In genomic region chr17:82317394-82318168, GRCh38 we compare ENCODE assay signal across 12 cellular contexts. TPM values are rescaled to one million over a fixed set of nuclear protein-coding genes. Genes with fewer than 3 reads are reported as not detected.
DNase-seq lines count a peak whose midpoint lies in the region; FAIRE-seq lines count a peak whose summit lies in the region.
"Had no signal": no experiment of that assay in that cellular context is flagged by ENCODE, and none has a peak within 500 bp of the region (broad histone marks: within the 10 kb centered on the region; RNA-seq: fewer than 3 reads in every experiment).

Gene CD7, minus strand, starts transcription at chr17:82317608. Its CDS starts 113 bp downstream, at chr17:82317495.

- H3K9me3 ChIP-seq in CD4-positive, alpha-beta memory T cell (ENCODE audit: control insufficient read depth in 1 of 2, low read length in 2 of 2) = no peaks in the 10 kb centered on the region
- peaks cover 16% of the 10 kb centered on the region for H3K9me3 ChIP-seq in trophoblast cell (ENCODE audit: insufficient read depth, low read depth, low read length)

- H3K14ac ChIP-seq in trophoblast cell (ENCODE audit: low read length) = no peak within 1 kb of the TSS

- no CpG with 5 or more reads among the region's 26 CpGs for WGBS in trophoblast cell (ENCODE audit: extremely low coverage, insufficient coverage, insufficient read length)

- peaks cover 0 to 2% of the 10 kb centered on the region in 2 donors for H3K27me3 Mint-ChIP-seq in CD4-positive, alpha-beta memory T cell
- no peaks in the 10 kb centered on the region for H3K27me3 Mint-ChIP-seq in activated naive CD4-positive, alpha-beta T cell treated with anti-CD3 and anti-CD28 coated beads for 36 hours (ENCODE audit: low read depth)

- no peak for FAIRE-seq in GM19239 (lab: Jason Lieb, UNC)

- H3K9me3 Mint-ChIP-seq in CD4-positive, alpha-beta memory T cell = peaks cover 0 to 2% (median 0%) of the 10 kb centered on the region in 8 donors
- peaks cover 2% of the 10 kb centered on the region for H3K9me3 Mint-ChIP-seq in activated naive CD4-positive, alpha-beta T cell treated with anti-CD3 and anti-CD28 coated beads for 36 hours
- H3K9me3 Mint-ChIP-seq: nephron progenitor cell had no signal

- H3K4me3 Mint-ChIP-seq in CD4-positive, alpha-beta memory T cell = peak within 1 kb of the TSS in 7 of 8 donors; percentile 89 to 94 (median 93)
- no peak within 1 kb of the TSS for H3K4me3 Mint-ChIP-seq in activated naive CD4-positive, alpha-beta T cell treated with anti-CD3 and anti-CD28 coated beads for 36 hours

- POLR2A ChIA-PET in CD4-positive, alpha-beta memory T cell (lab: Charles Lee; ENCODE audit: partially characterized antibody) = interaction anchor here (0.7 to 7.0 kb wide), 14 partner anchors 11 to 295 kb away, joined by 3 to 172 read pairs (median 5); partner anchors contain the start of genes CCDC57, CENPX, CSNK1D and LRRC45

- H2BK120ac ChIP-seq in trophoblast cell (ENCODE audit: insufficient read depth, low read length, poor library complexity) = no peak within 1 kb of the TSS

- no peak within 1 kb of the TSS for H3K18ac ChIP-seq in trophoblast cell (ENCODE audit: low read length)

- intact Hi-C loops in CD4-positive, alpha-beta memory T cell (cut with micrococcal nuclease) = no loop called here
- intact Hi-C loops in activated naive CD4-positive, alpha-beta T cell treated with anti-CD3 and anti-CD28 coated beads for 36 hours (cut with micrococcal nuclease) = loop anchor here (1.0 to 10.0 kb wide), 3 partner anchors 11 to 737 kb away; partner anchors contain the start of gene CSNK1D

- H3K4me1 ChIP-seq in CD4-positive, alpha-beta memory T cell (ENCODE audit: insufficient read depth, low read length) = peaks cover 42% of the 10 kb centered on the region
- H3K4me1 ChIP-seq in trophoblast cell (ENCODE audit: control insufficient read depth in 1 of 2, insufficient read depth in 2 of 2, low read length in 2 of 2) = no peaks in the 10 kb centered on the region

- H3K27me3 ChIP-seq in CD4-positive, alpha-beta memory T cell (ENCODE audit: insufficient read depth, low read length) = no peaks in the 10 kb centered on the region
- H3K27me3 ChIP-seq in trophoblast cell (ENCODE audit: insufficient read depth, low read length) = no peaks in the 10 kb centered on the region

- peak within 1 kb of the TSS; percentile 65 for H3K27ac ChIP-seq in CD4-positive, alpha-beta memory T cell (ENCODE audit: low read depth, low read length)
- no peak within 1 kb of the TSS for H3K27ac ChIP-seq in trophoblast cell (ENCODE audit: low read depth, low read length)

- no peaks in the 10 kb centered on the region for H3K79me2 ChIP-seq in trophoblast cell (ENCODE audit: control insufficient read depth, insufficient read depth, low read length, poor library complexity)

- H3K23ac ChIP-seq in trophoblast cell (ENCODE audit: low read length) = no peak within 1 kb of the TSS

- H4K91ac ChIP-seq in trophoblast cell (ENCODE audit: low read depth, low read length) = no peak within 1 kb of the TSS

- peak within 1 kb of the TSS; percentile 51 to 88 for H3K4me3 ChIP-seq in CD4-positive, alpha-beta memory T cell (ENCODE audit: low read length in 2 of 2)
- H3K4me3 ChIP-seq in trophoblast cell (ENCODE audit: low read depth, low read length) = peak within 1 kb of the TSS; percentile 40

- H3K4me1 Mint-ChIP-seq in CD4-positive, alpha-beta memory T cell = peaks cover 10 to 37% (median 20%) of the 10 kb centered on the region in 4 donors
- H3K4me1 Mint-ChIP-seq in activated naive CD4-positive, alpha-beta T cell treated with anti-CD3 and anti-CD28 coated beads for 36 hours (ENCODE audit: low read depth) = peaks cover 27% of the 10 kb centered on the region

- peak; percentile 63 to 78 (median 66) for DNase-seq in CD4-positive, alpha-beta memory T cell
- DNase-seq in activated CD4-positive, alpha-beta T cell treated with anti-CD3 and anti-CD28 coated beads for 4 hours = peak; percentile 72 to 74
- peak; percentile 79 for DNase-seq in activated naive CD4-positive, alpha-beta T cell treated with anti-CD3 and anti-CD28 coated beads for 36 hours
- DNase-seq in trophoblast cell (no peak), GM19239 (ENCODE audit: insufficient read length, low spot score) (no peak), NAMALWA (ENCODE audit: low spot score) (no peak), cerebellum (ENCODE audit: low spot score) (no peak), A172 (ENCODE audit: low spot score) (no peak)
- DNase-seq: NCI-H2171, nephron progenitor cell had no signal

- H3K36me3 Mint-ChIP-seq in CD4-positive, alpha-beta memory T cell = peaks cover 0 to 9% of the 10 kb centered on the region in 2 donors
- H3K36me3 Mint-ChIP-seq in activated naive CD4-positive, alpha-beta T cell treated with anti-CD3 and anti-CD28 coated beads for 36 hours (ENCODE audit: low read depth) = peaks cover 39% of the 10 kb centered on the region

- H2BK5ac ChIP-seq in trophoblast cell (ENCODE audit: low read depth, low read length, poor library complexity) = no peak within 1 kb of the TSS

- no peak within 1 kb of the TSS for H3K9ac ChIP-seq in trophoblast cell (ENCODE audit: low read length)

- H4K12ac ChIP-seq in trophoblast cell (ENCODE audit: low read depth, low read length) = no peak within 1 kb of the TSS

- peak within 1 kb of the TSS in 6 of 7 donors; percentile 69 to 94 (median 91) for H3K27ac Mint-ChIP-seq in CD4-positive, alpha-beta memory T cell
- no peak within 1 kb of the TSS for H3K27ac Mint-ChIP-seq in activated naive CD4-positive, alpha-beta T cell treated with anti-CD3 and anti-CD28 coated beads for 36 hours
- H3K27ac Mint-ChIP-seq: nephron progenitor cell had no signal

- CTCF ChIA-PET in CD4-positive, alpha-beta memory T cell (lab: Charles Lee; ENCODE audit: partially characterized antibody) = interaction anchor here (0.8 to 2.9 kb wide), 8 partner anchors 17 to 114 kb away, joined by 3 to 72 read pairs (median 4); no protein-coding TSS in a partner anchor
- CTCF ChIA-PET in activated naive CD4-positive, alpha-beta T cell treated with anti-CD3 and anti-CD28 coated beads for 36 hours (lab: Charles Lee) = interaction anchor here (0.7 to 5.1 kb wide), 3 partner anchors 14 to 82 kb away, joined by 3 to 49 read pairs (median 6); no protein-coding TSS in a partner anchor

- no peak within 1 kb of the TSS for H2AFZ ChIP-seq in trophoblast cell (ENCODE audit: insufficient read depth, low read length, poor library complexity)

- H4K8ac ChIP-seq in trophoblast cell (ENCODE audit: low read depth, low read length) = no peak within 1 kb of the TSS

- no peaks in the 10 kb centered on the region for H3K79me1 ChIP-seq in trophoblast cell (ENCODE audit: low read length)

- H3K4ac ChIP-seq in trophoblast cell (ENCODE audit: low read depth, low read length) = no peak within 1 kb of the TSS

- H2BK12ac ChIP-seq in trophoblast cell (ENCODE audit: low read length) = no peak within 1 kb of the TSS

- no peak within 1 kb of the TSS for H2AK5ac ChIP-seq in trophoblast cell (ENCODE audit: low read length)

- no peaks in the 10 kb centered on the region for H3K36me3 ChIP-seq in CD4-positive, alpha-beta memory T cell (ENCODE audit: insufficient read depth, low read length)
- no peaks in the 10 kb centered on the region for H3K36me3 ChIP-seq in trophoblast cell (ENCODE audit: control insufficient read depth in 1 of 2, insufficient read depth in 2 of 2, low read length in 2 of 2)

- H3K4me2 ChIP-seq in trophoblast cell (ENCODE audit: low read length) = no peak within 1 kb of the TSS

RNA-seq across cellular contexts. Expression of gene CD7, which starts in this region (rescaled TPM):
- 10 to 100 TPM; 40.9 to 41.0 TPM for total RNA-seq in CD4-positive, alpha-beta memory T cell
- 10 to 100 TPM; 53.1 to 82.6 TPM for polyA plus RNA-seq in CD4-positive, alpha-beta memory T cell
- 100 to 1,000 TPM; 635 to 646 TPM for total RNA-seq in activated naive CD4-positive, alpha-beta T cell treated with anti-CD3 and anti-CD28 coated beads for 36 hours
- polyA plus RNA-seq in trophoblast cell (2013) = 0.18 and 0.22 TPM in 2 replicates
- not detected for total RNA-seq in cerebellum
- not detected in 2 replicates for total RNA-seq in A172 (2014; rRNA removed; shearing (Covaris generic))
- total RNA-seq: glomerular endothelial cell, SK-MEL-5 had no signal

Comparison
In these comparisons a context has a peak if more than half of its experiments do, and no peak if none do; other contexts are left out.
1. RNA of gene CD7 (total RNA-seq): 635 to 646 TPM in activated naive CD4-positive, alpha-beta T cell treated with anti-CD3 and anti-CD28 coated beads for 36 hours and 40.9 to 41.0 TPM in CD4-positive, alpha-beta memory T cell; not detected in cerebellum (single experiment) and not detected in A172; every median in the first group is over 10 times any median in the second.
2. RNA of gene CD7 (total RNA-seq): 635 to 646 TPM in activated naive CD4-positive, alpha-beta T cell treated with anti-CD3 and anti-CD28 coated beads for 36 hours; 40.9 to 41.0 TPM in CD4-positive, alpha-beta memory T cell; every median in the first group is over 10 times any median in the second.
3. DNase-seq: peak in CD4-positive, alpha-beta memory T cell (5 of 5), activated CD4-positive, alpha-beta T cell treated with anti-CD3 and anti-CD28 coated beads for 4 hours (2 of 2) and activated naive CD4-positive, alpha-beta T cell treated with anti-CD3 and anti-CD28 coated beads for 36 hours (single experiment); none in trophoblast cell (0 of 2), GM19239 (single experiment), NAMALWA (single experiment), cerebellum (single experiment) and A172 (single experiment).